In the genomic region with DNA sequence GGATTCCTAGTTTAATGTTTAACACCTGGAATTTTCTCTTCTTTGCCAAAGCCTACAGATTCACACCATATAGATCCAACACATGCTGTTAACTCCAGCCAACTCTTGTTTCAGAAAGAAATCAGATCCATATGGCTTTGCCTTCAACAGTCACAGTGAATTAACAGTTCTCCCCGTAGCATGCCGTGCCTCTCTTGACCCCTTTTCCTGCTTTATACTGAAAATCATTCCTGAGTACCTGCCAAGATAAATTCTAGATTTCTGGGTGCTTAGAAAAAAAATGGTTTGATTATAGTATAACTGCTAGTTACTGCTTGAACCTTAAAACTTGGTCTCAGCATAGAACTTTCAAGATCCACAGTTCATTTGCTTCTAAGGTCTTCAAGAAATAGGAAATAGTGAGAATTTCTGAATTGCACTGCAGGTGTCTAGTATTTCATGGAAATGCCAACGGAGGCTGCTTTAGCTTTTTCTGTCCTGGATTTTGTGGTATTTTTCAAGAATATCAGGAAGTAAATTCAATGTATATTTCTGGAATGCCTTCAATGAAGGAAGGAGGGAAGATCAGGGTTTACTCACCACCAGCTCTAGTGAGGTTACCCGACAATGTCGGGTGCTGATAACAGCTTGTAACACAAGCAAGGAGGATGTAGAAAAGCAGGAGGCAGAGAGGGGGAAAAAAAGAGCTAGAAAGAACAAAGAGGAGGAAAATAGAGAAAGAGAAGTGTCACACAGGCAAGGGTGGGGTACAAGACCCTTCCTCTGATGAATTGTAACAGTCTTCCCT, we compare ENCODE assay signal across 1 cellular context.
TF ChIP-seq lines count a peak whose summit lies in the region.

No MANE protein-coding gene starts in this region.

TF ChIP-seq in SK-N-SH, 30 proteins besides CTCF, POLR2A, EP300 and RAD21 (continued from another document):
- TF ChIP-seq REST (IDR thresholded peaks at IDR 0.05; ENCODE audit: low read depth, low read length): no peak
